8 cellular contexts compared by ENCODE assay signal in the genomic region with DNA sequence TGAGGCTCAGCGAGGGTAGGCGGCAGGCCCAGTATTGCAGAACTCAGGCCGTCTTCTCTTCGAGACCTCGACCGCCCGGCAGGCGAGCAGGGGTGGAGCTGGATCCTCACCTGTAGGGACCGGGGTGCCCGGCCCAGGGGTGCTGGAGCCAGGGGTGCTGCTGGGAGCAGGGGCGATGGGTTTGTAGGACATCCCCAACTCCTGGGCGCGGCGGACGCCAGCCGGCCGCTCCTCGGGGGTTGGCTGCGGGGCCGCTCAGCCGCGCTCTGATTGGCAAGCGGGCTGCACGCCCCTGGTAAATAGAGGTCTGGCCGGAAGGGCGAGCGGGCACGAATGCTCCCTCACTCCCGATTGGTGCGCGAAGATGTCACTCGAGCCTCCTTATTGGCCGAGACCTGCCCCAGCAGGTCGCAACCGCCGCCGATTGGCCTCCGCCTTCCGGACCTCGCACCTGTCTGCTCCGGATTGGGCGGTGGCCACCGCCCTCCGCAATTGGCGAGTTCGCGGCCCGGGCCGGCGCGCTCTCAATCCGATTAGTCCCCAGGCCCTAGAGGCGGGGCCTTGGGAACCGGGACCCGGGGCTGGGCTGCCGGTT. TPM values are rescaled to one million over a fixed set of nuclear protein-coding genes. Genes with fewer than 3 reads are reported as not detected.
DNase-seq lines count a peak whose midpoint lies in the region; ATAC-seq, FAIRE-seq and TF ChIP-seq lines count a peak whose summit lies in the region.

A gene with protein sequence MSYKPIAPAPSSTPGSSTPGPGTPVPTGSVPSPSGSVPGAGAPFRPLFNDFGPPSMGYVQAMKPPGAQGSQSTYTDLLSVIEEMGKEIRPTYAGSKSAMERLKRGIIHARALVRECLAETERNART (minus strand): TSS at position 272 of the 595 bp plus-strand sequence. CDS start 80 bp downstream, at position 192.

- peaks cover 8% of the 10 kb centered on the region for H3K27me3 Mint-ChIP-seq in activated T-cell treated with anti-CD3 and anti-CD28 coated beads, Interleukin-2, amount 50 U/mL, for 72 hours (ENCODE audit: low read depth)

- ATAC-seq in GM21786 (IDR thresholded peaks at IDR 0.05; ENCODE audit: unreplicated experiment), result peak; percentile 67
- peak; percentile 74 to 77 for ATAC-seq in activated T-cell treated with anti-CD3 and anti-CD28 coated beads, Interleukin-2, amount 50 U/mL, for 72 hours (replicated peaks in 1 of 2)

- H3K27me3 ChIP-seq in esophagus muscularis mucosa, result peaks cover 0 to 38% (median 3%) of the 10 kb centered on the region in 4 donors

- TF ChIP-seq POLR2A in esophagus muscularis mucosa (IDR thresholded peaks at IDR 0.05; ENCODE audit: low read depth), result peak; percentile 83

- no peak for TF ChIP-seq EP300 in esophagus muscularis mucosa (IDR thresholded peaks at IDR 0.05)

- H3K36me3 Mint-ChIP-seq in activated T-cell treated with anti-CD3 and anti-CD28 coated beads, Interleukin-2, amount 50 U/mL, for 72 hours (ENCODE audit: insufficient read depth in 2 of 2), result peaks cover under 1 to 4% of the 10 kb centered on the region in 2 donors

- peak within 1 kb of the TSS; percentile 72 to 93 (median 81) for H3K4me3 ChIP-seq in esophagus muscularis mucosa

- H3K9me3 Mint-ChIP-seq in activated T-cell treated with anti-CD3 and anti-CD28 coated beads, Interleukin-2, amount 50 U/mL, for 72 hours, result no peaks in the 10 kb centered on the region

- H3K27ac Mint-ChIP-seq in activated T-cell treated with anti-CD3 and anti-CD28 coated beads, Interleukin-2, amount 50 U/mL, for 72 hours, result peak within 1 kb of the TSS; percentile 93

- TF ChIP-seq CTCF in esophagus muscularis mucosa (IDR thresholded peaks at IDR 0.05), result peak in 1 of 3 experiments; percentile 7

- peaks cover 34% of the 10 kb centered on the region for H3K4me1 Mint-ChIP-seq in activated T-cell treated with anti-CD3 and anti-CD28 coated beads, Interleukin-2, amount 50 U/mL, for 72 hours (ENCODE audit: low read depth)

- FAIRE-seq in RCC 7860 (lab: Jason Lieb, UNC), result peak; percentile 73

- 0% methylated on average over 24 of the region's 56 CpGs for WGBS in esophagus muscularis mucosa

- H3K9me3 ChIP-seq in KOPT-K1 (ENCODE audit: insufficient read depth, low read length, poor library complexity, severe bottlenecking) (no peaks in the 10 kb centered on the region), esophagus muscularis mucosa (no peaks in the 10 kb centered on the region)

- H3K36me3 ChIP-seq in KOPT-K1 (ENCODE audit: insufficient read depth, low read length), result no peaks in the 10 kb centered on the region
- H3K36me3 ChIP-seq in esophagus muscularis mucosa, result peaks cover 0 to 10% (median 9%) of the 10 kb centered on the region in 4 donors

- H3K27ac ChIP-seq in KOPT-K1 (ENCODE audit: low read depth, low read length, poor library complexity, severe bottlenecking), result peak within 1 kb of the TSS; percentile 82
- peak within 1 kb of the TSS; percentile 97 to 100 (median 98) for H3K27ac ChIP-seq in esophagus muscularis mucosa (replicated peaks in 1 of 4)

- DNase-seq in DMS79 (lab: John Stamatoyannopoulos, UW) (peak; percentile 96), RCC 7860 (ENCODE audit: low spot score) (peak; percentile 97), esophagus muscularis mucosa (ENCODE audit: extremely low spot score) (peak; percentile 99), myocyte (ENCODE audit: low read depth) (peak; percentile 100)
- DNase-seq in activated T-cell treated with anti-CD3 and anti-CD28 coated beads, Interleukin-2, amount 50 U/mL, for 72 hours, result peak; percentile 98 to 100
- peak; percentile 96 to 99 for DNase-seq in stimulated activated CD8-positive, alpha-beta memory T cell treated with anti-CD3 and anti-CD28 coated beads, Interleukin-7, amount 100 ng/mL, for 48 hours (ENCODE audit: extremely low read depth in 1 of 2, low read depth in 1 of 2)

- intact Hi-C loops in esophagus muscularis mucosa (cut with DNase I), result loop anchor here (5.0 to 10.0 kb wide), 2 partner anchors 106 to 153 kb away; a partner anchor contains a TSS

- peak within 1 kb of the TSS; percentile 91 to 99 for H3K4me3 Mint-ChIP-seq in activated T-cell treated with anti-CD3 and anti-CD28 coated beads, Interleukin-2, amount 50 U/mL, for 72 hours

- H3K4me1 ChIP-seq in esophagus muscularis mucosa, result peaks cover 27 to 57% (median 54%) of the 10 kb centered on the region in 4 donors

RNA-seq across cellular contexts. Expression of the gene that starts here (rescaled TPM):
- total RNA-seq in activated T-cell treated with anti-CD3 and anti-CD28 coated beads, Interleukin-2, amount 50 U/mL, for 72 hours, result 100 to 1,000 TPM; 103 to 137 TPM
- total RNA-seq in esophagus muscularis mucosa (100 to 1,000 TPM in 1 of 4 donors, 10 to 100 TPM in 3; 61.0 to 111 (median 67.8) TPM), myocyte (31.2 and 48.4 TPM in 2 replicates)
- 57.4 TPM for polyA plus RNA-seq in myocyte (2012)

Comparison
In these comparisons a context has a peak if more than half of its experiments do, and no peak if none do; other contexts are left out.
1. Peak in every context shown above with its lines: DNase-seq, ATAC-seq, H3K4me3 ChIP-seq and H3K27ac ChIP-seq.